In genomic region chr22:31899661-31900060, GRCh38 we compare ENCODE assay signal across 18 cellular contexts.
"Had no signal": no experiment of that assay in that cellular context is flagged by ENCODE, and none has a peak within 500 bp of the region (broad histone marks: within the 10 kb centered on the region; RNA-seq: fewer than 3 reads in every experiment).

No MANE protein-coding gene starts in this region.

- H3K27me3 ChIP-seq: gastrocnemius medialis, heart right ventricle, right atrium auricular region, testis, tibial nerve, upper lobe of right lung, vagina had no signal

- H3K4me2 ChIP-seq: smooth muscle cell had no signal

- H3K9me3 ChIP-seq: gastrocnemius medialis, heart right ventricle, right atrium auricular region, testis, tibial nerve, upper lobe of right lung, vagina had no signal

- H3K27ac ChIP-seq: coronary artery, gastrocnemius medialis, heart right ventricle, right atrium auricular region, testis, tibial nerve, upper lobe of right lung, vagina had no signal

- FAIRE-seq: keratinocyte had no signal

- DNase-seq: effector CD8-positive, alpha-beta T cell; gastrocnemius medialis; heart right ventricle; immature natural killer cell; naive B cell; stimulated activated CD4-positive, alpha-beta T cell treated with anti-CD3 and anti-CD28 coated beads, Interleukin-4, amount 100 ng/mL, for 1 hour; stimulated activated CD8-positive, alpha-beta memory T cell treated with anti-CD3 and anti-CD28 coated beads, Interleukin-4, amount 100 ng/mL, for 48 hours; stimulated activated naive CD8-positive, alpha-beta T cell treated with anti-CD3 and anti-CD28 coated beads, Interleukin-15, Interleukin-2, amounts not matched to agents 100 U/mL and 50 U/mL, for 24 hours; testis; upper lobe of right lung had no signal

- ATAC-seq: esophagus mucosa; gastrocnemius medialis; heart right ventricle; stimulated activated effector memory CD8-positive, alpha-beta T cell treated with anti-CD3 and anti-CD28 coated beads, Interleukin-12 subunit alpha, Interleukin-12 subunit beta, amount 100 ng/mL, for 72 hours; stimulated activated naive CD8-positive, alpha-beta T cell treated with anti-CD3 and anti-CD28 coated beads, Interleukin-15, Interleukin-2, amounts not matched to agents 100 U/mL and 50 U/mL, for 24 hours; upper lobe of right lung had no signal

- H3K4me3 ChIP-seq: coronary artery, gastrocnemius medialis, heart right ventricle, right atrium auricular region, smooth muscle cell, testis, tibial nerve, upper lobe of right lung, vagina had no signal

- H3K4me1 ChIP-seq: gastrocnemius medialis, heart right ventricle, right atrium auricular region, tibial nerve, upper lobe of right lung, vagina had no signal
